ENCODE assay signal across 1 cellular context in the genomic region with DNA sequence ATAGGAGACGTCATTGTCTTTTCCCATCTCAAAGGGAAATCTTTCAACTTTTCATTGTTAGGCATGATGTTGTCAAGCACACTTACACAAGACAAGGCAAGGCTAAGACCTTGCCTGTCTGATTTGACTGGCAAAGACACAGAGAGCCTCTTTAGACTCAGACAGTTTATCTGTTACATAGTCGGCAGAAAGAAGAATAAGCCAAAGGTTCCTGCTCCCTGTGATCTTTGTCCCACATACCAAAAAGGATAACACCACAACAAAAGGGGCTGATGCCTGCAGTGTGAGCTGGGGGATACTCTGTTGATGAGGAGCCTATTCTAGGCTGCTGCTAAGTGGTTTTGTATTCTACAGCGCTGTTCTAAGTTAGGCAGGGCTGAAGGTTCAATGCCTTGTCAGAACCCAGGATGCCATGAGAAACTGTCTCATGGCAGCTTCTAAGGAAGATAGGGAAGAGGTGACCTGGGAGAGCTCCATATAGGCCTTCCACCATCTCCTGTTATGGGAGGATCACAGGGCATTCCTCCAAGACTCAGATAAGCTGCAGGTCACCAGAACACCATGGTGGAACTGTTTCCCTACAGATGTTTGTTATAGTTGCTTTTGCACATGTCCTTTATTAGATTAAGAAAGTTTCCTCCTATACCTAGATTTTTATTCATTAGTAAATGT.
TF ChIP-seq lines count a peak whose summit lies in the region.

No MANE protein-coding gene starts in this region.

TF ChIP-seq in HepG2, 621 proteins besides CTCF, POLR2A, EP300 and RAD21 (continued from another document):
- TF ChIP-seq, protein P1, sequence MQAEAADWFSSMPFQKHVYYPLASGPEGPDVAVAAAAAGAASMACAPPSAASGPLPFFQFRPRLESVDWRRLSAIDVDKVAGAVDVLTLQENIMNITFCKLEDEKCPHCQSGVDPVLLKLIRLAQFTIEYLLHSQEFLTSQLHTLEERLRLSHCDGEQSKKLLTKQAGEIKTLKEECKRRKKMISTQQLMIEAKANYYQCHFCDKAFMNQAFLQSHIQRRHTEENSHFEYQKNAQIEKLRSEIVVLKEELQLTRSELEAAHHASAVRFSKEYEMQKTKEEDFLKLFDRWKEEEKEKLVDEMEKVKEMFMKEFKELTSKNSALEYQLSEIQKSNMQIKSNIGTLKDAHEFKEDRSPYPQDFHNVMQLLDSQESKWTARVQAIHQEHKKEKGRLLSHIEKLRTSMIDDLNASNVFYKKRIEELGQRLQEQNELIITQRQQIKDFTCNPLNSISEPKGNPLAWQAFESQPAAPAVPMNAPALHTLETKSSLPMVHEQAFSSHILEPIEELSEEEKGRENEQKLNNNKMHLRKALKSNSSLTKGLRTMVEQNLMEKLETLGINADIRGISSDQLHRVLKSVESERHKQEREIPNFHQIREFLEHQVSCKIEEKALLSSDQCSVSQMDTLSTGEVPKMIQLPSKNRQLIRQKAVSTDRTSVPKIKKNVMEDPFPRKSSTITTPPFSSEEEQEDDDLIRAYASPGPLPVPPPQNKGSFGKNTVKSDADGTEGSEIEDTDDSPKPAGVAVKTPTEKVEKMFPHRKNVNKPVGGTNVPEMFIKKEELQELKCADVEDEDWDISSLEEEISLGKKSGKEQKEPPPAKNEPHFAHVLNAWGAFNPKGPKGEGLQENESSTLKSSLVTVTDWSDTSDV (CRISPR knock-in tag; IDR thresholded peaks at IDR 0.05) = no peak
- TF ChIP-seq KMT2B (CRISPR knock-in tag; IDR thresholded peaks at IDR 0.05) (no peak), SOX5 (CRISPR knock-in tag; IDR thresholded peaks at IDR 0.05; ENCODE audit: borderline replicate concordance) (peak; percentile 22; the same call in 1 of the 2 replicates), PHB2 (IDR thresholded peaks at IDR 0.05; ENCODE audit: partially characterized antibody) (no peak)
- TF ChIP-seq, protein P2, sequence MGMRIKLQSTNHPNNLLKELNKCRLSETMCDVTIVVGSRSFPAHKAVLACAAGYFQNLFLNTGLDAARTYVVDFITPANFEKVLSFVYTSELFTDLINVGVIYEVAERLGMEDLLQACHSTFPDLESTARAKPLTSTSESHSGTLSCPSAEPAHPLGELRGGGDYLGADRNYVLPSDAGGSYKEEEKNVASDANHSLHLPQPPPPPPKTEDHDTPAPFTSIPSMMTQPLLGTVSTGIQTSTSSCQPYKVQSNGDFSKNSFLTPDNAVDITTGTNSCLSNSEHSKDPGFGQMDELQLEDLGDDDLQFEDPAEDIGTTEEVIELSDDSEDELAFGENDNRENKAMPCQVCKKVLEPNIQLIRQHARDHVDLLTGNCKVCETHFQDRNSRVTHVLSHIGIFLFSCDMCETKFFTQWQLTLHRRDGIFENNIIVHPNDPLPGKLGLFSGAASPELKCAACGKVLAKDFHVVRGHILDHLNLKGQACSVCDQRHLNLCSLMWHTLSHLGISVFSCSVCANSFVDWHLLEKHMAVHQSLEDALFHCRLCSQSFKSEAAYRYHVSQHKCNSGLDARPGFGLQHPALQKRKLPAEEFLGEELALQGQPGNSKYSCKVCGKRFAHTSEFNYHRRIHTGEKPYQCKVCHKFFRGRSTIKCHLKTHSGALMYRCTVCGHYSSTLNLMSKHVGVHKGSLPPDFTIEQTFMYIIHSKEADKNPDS (CRISPR knock-in tag; IDR thresholded peaks at IDR 0.05) = no peak
- TF ChIP-seq, protein P3, sequence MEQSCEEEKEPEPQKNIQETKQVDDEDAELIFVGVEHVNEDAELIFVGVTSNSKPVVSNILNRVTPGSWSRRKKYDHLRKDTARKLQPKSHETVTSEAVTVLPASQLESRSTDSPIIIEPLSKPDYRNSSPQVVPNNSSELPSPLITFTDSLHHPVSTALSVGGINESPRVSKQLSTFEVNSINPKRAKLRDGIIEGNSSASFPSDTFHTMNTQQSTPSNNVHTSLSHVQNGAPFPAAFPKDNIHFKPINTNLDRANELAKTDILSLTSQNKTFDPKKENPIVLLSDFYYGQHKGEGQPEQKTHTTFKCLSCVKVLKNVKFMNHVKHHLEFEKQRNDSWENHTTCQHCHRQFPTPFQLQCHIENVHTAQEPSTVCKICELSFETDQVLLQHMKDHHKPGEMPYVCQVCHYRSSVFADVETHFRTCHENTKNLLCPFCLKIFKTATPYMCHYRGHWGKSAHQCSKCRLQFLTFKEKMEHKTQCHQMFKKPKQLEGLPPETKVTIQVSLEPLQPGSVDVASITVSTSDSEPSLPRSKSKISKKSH (CRISPR knock-in tag; IDR thresholded peaks at IDR 0.05; ENCODE audit: borderline replicate concordance) = no peak
- TF ChIP-seq, protein P4, sequence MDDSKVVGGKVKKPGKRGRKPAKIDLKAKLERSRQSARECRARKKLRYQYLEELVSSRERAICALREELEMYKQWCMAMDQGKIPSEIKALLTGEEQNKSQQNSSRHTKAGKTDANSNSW (CRISPR knock-in tag; IDR thresholded peaks at IDR 0.05; ENCODE audit: borderline replicate concordance) = no peak
- TF ChIP-seq, protein P5, sequence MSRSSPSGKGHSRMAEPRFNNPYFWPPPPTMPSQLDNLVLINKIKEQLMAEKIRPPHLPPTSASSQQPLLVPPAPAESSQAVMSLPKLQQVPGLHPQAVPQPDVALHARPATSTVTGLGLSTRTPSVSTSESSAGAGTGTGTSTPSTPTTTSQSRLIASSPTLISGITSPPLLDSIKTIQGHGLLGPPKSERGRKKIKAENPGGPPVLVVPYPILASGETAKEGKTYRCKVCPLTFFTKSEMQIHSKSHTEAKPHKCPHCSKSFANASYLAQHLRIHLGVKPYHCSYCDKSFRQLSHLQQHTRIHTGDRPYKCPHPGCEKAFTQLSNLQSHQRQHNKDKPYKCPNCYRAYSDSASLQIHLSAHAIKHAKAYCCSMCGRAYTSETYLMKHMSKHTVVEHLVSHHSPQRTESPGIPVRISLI (CRISPR knock-in tag; IDR thresholded peaks at IDR 0.05; ENCODE audit: borderline replicate concordance) = no peak
